In genomic region chr2:203710211-203710610, GRCh38 we compare ENCODE assay signal across 18 cellular contexts.
DNase-seq lines count a peak whose midpoint lies in the region; ATAC-seq lines count a peak whose summit lies in the region.
"Had no signal": no experiment of that assay in that cellular context is flagged by ENCODE, and none has a peak within 500 bp of the region (broad histone marks: within the 10 kb centered on the region; RNA-seq: fewer than 3 reads in every experiment).

No MANE protein-coding gene starts in this region.

- H3K9me3 Mint-ChIP-seq in stimulated activated naive CD8-positive, alpha-beta T cell treated with anti-CD3 and anti-CD28 coated beads, Interleukin-15, Interleukin-2, amounts not matched to agents 100 ng/mL and 50 ng/mL, for 24 hours, result no peaks in the 10 kb centered on the region
- no peaks in the 10 kb centered on the region for H3K9me3 Mint-ChIP-seq in T-helper 1 cell treated with Interleukin-12 subunit alpha and Interleukin-12 subunit beta and Interleukin-4 antibody, amounts not matched to agents 30 μg/mL and 1 μg/mL, for 36 hours
- H3K9me3 Mint-ChIP-seq in central memory CD8-positive, alpha-beta T cell, result no peaks in the 10 kb centered on the region
- H3K9me3 Mint-ChIP-seq: WTC11 had no signal

- no peaks in the 10 kb centered on the region for H3K27me3 Mint-ChIP-seq in stimulated activated naive CD8-positive, alpha-beta T cell treated with anti-CD3 and anti-CD28 coated beads, Interleukin-15, Interleukin-2, amounts not matched to agents 100 ng/mL and 50 ng/mL, for 24 hours
- no peaks in the 10 kb centered on the region for H3K27me3 Mint-ChIP-seq in T-helper 1 cell treated with Interleukin-12 subunit alpha and Interleukin-12 subunit beta and Interleukin-4 antibody, amounts not matched to agents 30 μg/mL and 1 μg/mL, for 36 hours (ENCODE audit: low read depth)
- no peaks in the 10 kb centered on the region for H3K27me3 Mint-ChIP-seq in central memory CD8-positive, alpha-beta T cell

- H3K4me1 Mint-ChIP-seq in stimulated activated naive CD8-positive, alpha-beta T cell treated with anti-CD3 and anti-CD28 coated beads, Interleukin-15, Interleukin-2, amounts not matched to agents 100 ng/mL and 50 ng/mL, for 24 hours (ENCODE audit: low read depth), result peaks cover 75% of the 10 kb centered on the region
- H3K4me1 Mint-ChIP-seq in T-helper 1 cell treated with Interleukin-12 subunit alpha and Interleukin-12 subunit beta and Interleukin-4 antibody, amounts not matched to agents 30 μg/mL and 1 μg/mL, for 36 hours (ENCODE audit: low read depth), result peaks cover 67% of the 10 kb centered on the region
- H3K4me1 Mint-ChIP-seq in central memory CD8-positive, alpha-beta T cell, result peaks cover 62% of the 10 kb centered on the region
- H3K4me1 Mint-ChIP-seq: WTC11 had no signal

- H3K27ac Mint-ChIP-seq in stimulated activated naive CD8-positive, alpha-beta T cell treated with anti-CD3 and anti-CD28 coated beads, Interleukin-15, Interleukin-2, amounts not matched to agents 100 ng/mL and 50 ng/mL, for 24 hours, result peak overlapping the region; percentile 94
- H3K27ac Mint-ChIP-seq in T-helper 1 cell treated with Interleukin-12 subunit alpha and Interleukin-12 subunit beta and Interleukin-4 antibody, amounts not matched to agents 30 μg/mL and 1 μg/mL, for 36 hours, result peak overlapping the region; percentile 97
- peak overlapping the region; percentile 99 for H3K27ac Mint-ChIP-seq in central memory CD8-positive, alpha-beta T cell (ENCODE audit: low read depth)
- H3K27ac Mint-ChIP-seq: WTC11 had no signal

- no peak for ATAC-seq in stimulated activated naive CD8-positive, alpha-beta T cell treated with anti-CD3 and anti-CD28 coated beads, Interleukin-15, Interleukin-2, amounts not matched to agents 100 U/mL and 50 U/mL, for 24 hours
- ATAC-seq in central memory CD8-positive, alpha-beta T cell (replicated peaks; ENCODE audit: extremely low read depth, poor library complexity, severe bottlenecking), result no peak
- ATAC-seq in HG02642 (IDR thresholded peaks at IDR 0.05; ENCODE audit: poor library complexity, unreplicated experiment), result no peak
- ATAC-seq: body of pancreas, WTC11 had no signal

- peak overlapping the region; percentile 94 for H3K4me3 Mint-ChIP-seq in stimulated activated naive CD8-positive, alpha-beta T cell treated with anti-CD3 and anti-CD28 coated beads, Interleukin-15, Interleukin-2, amounts not matched to agents 100 ng/mL and 50 ng/mL, for 24 hours
- peak overlapping the region; percentile 83 for H3K4me3 Mint-ChIP-seq in T-helper 1 cell treated with Interleukin-12 subunit alpha and Interleukin-12 subunit beta and Interleukin-4 antibody, amounts not matched to agents 30 μg/mL and 1 μg/mL, for 36 hours
- H3K4me3 Mint-ChIP-seq in central memory CD8-positive, alpha-beta T cell, result peak overlapping the region; percentile 78
- H3K4me3 Mint-ChIP-seq: WTC11 had no signal

- peaks cover 48% of the 10 kb centered on the region for H3K36me3 Mint-ChIP-seq in stimulated activated naive CD8-positive, alpha-beta T cell treated with anti-CD3 and anti-CD28 coated beads, Interleukin-15, Interleukin-2, amounts not matched to agents 100 ng/mL and 50 ng/mL, for 24 hours (ENCODE audit: low read depth)
- H3K36me3 Mint-ChIP-seq in T-helper 1 cell treated with Interleukin-12 subunit alpha and Interleukin-12 subunit beta and Interleukin-4 antibody, amounts not matched to agents 30 μg/mL and 1 μg/mL, for 36 hours (ENCODE audit: low read depth), result peaks cover 57% of the 10 kb centered on the region
- peaks cover 56% of the 10 kb centered on the region for H3K36me3 Mint-ChIP-seq in central memory CD8-positive, alpha-beta T cell (ENCODE audit: insufficient read depth)
- H3K36me3 Mint-ChIP-seq: WTC11 had no signal

- no peak for DNase-seq in stimulated activated naive CD8-positive, alpha-beta T cell treated with anti-CD3 and anti-CD28 coated beads, Interleukin-15, Interleukin-2, amounts not matched to agents 100 U/mL and 50 U/mL, for 24 hours
- no peak for DNase-seq in central memory CD8-positive, alpha-beta T cell (ENCODE audit: low spot score in 2 of 2)
- no peak for DNase-seq in GF-D8 (lab: John Stamatoyannopoulos, UW)
- no peak for DNase-seq in hepatic stellate cell (ENCODE audit: low spot score)
- DNase-seq: body of pancreas, DMS79, GOT3, Karpas-422, midbrain, NCI-H1092, NCI-H2081, Peyer's patch, posterior cingulate gyrus, sigmoid colon had no signal
